Comparison of ENCODE assay signal across 8 cellular contexts in the genomic region with DNA sequence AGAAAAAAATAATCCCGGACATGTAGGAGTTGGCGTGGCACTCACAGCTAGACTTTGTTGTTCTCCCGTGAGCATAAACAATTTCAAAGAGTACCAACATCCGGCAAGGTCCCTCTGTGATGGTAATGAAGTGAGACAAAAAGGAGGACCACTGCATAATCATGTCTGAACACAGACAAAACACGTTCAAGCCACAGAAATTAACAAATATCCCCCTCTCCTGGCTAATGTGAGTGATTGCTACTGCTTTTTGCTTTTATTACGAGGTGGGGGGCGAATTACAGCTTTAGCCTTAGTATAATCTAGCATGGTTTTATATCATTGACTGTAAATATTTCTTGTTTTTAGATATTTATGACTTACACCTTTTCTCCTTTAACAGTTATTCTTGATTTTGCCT.
DNase-seq lines count a peak whose midpoint lies in the region; ATAC-seq and TF ChIP-seq lines count a peak whose summit lies in the region.

No MANE protein-coding gene starts in this region.

- H3K4me3 ChIP-seq in DND-41 (ENCODE audit: low read depth in 1 of 2, low read length in 2 of 2) (no peak overlapping the region), MM.1S (ENCODE audit: low read length) (no peak overlapping the region), adipocyte (ENCODE audit: low read length) (no peak overlapping the region), lower lobe of right lung (no peak overlapping the region)

- POLR2A ChIA-PET in activated CD8-positive, alpha-beta T cell treated with anti-CD3 and anti-CD28 coated beads, Interleukin-2, amount 10 ng/mL, durations not matched to agents 7 days and 5 days (lab: Charles Lee): no interaction called here

- H3K27ac Mint-ChIP-seq in activated CD8-positive, alpha-beta T cell treated with anti-CD3 and anti-CD28 coated beads, Interleukin-2, amount 10 ng/mL, durations not matched to agents 7 days and 5 days: no peak overlapping the region
- H3K27ac Mint-ChIP-seq in activated T-helper 2 cell treated with anti-CD3 and anti-CD28 coated beads, Interferon-gamma antibody, Interleukin-2, Interleukin-4, amounts not matched to agents 10 μg/mL and 5 μg/mL and 100 μg/mL, durations not matched to agents 14 hours and 24 hours and 36 hours: no peak overlapping the region

- H3K9ac ChIP-seq in DND-41 (ENCODE audit: low read depth, low read length) (no peak overlapping the region), MM.1S (ENCODE audit: low read length) (no peak overlapping the region), adipocyte (ENCODE audit: low read length) (no peak overlapping the region)

- TF ChIP-seq CTCF in DND-41 (IDR thresholded peaks at IDR 0.05; ENCODE audit: borderline replicate concordance, extremely low read depth, low read length, poor library complexity, severe bottlenecking) (peak; percentile 7), MM.1S (IDR thresholded peaks at IDR 0.05; ENCODE audit: low read length) (0 out of 2 replicates have a peak, but pooled peaks have one; percentile 11), lower lobe of right lung (IDR thresholded peaks at IDR 0.05) (peak; percentile 35)

- H3K4me2 ChIP-seq in DND-41 (ENCODE audit: insufficient read depth, low read length) (no peak overlapping the region), MM.1S (ENCODE audit: low read depth, low read length) (no peak overlapping the region)

- H3F3A ChIP-seq in MM.1S (ENCODE audit: insufficient read depth, low read length): no peaks in the 10 kb centered on the region

- H3K9me3 ChIP-seq in DND-41 (ENCODE audit: insufficient read depth, low read length, severe bottlenecking): no peaks in the 10 kb centered on the region
- H3K9me3 ChIP-seq in MM.1S (replicated peaks; ENCODE audit: insufficient read depth, low read length): no peaks in the 10 kb centered on the region
- peaks cover 7% of the 10 kb centered on the region for H3K9me3 ChIP-seq in adipocyte (ENCODE audit: control insufficient read depth, low read length)
- no peaks in the 10 kb centered on the region for H3K9me3 ChIP-seq in lower lobe of right lung

- H3K36me3 Mint-ChIP-seq in activated CD8-positive, alpha-beta T cell treated with anti-CD3 and anti-CD28 coated beads, Interleukin-2, amount 10 ng/mL, durations not matched to agents 7 days and 5 days (ENCODE audit: low read depth): no peaks in the 10 kb centered on the region
- H3K36me3 Mint-ChIP-seq in activated T-helper 2 cell treated with anti-CD3 and anti-CD28 coated beads, Interferon-gamma antibody, Interleukin-2, Interleukin-4, amounts not matched to agents 10 μg/mL and 5 μg/mL and 100 μg/mL, durations not matched to agents 14 hours and 24 hours and 36 hours (ENCODE audit: low read depth): no peaks in the 10 kb centered on the region

- intact Hi-C loops in lower lobe of right lung (cut with DNase I): no loop called here
- intact Hi-C loops in activated T-helper 2 cell treated with anti-CD3 and anti-CD28 coated beads, Interferon-gamma antibody, Interleukin-2, Interleukin-4, amounts not matched to agents 10 μg/mL and 5 μg/mL and 100 μg/mL, durations not matched to agents 14 hours and 24 hours and 36 hours (cut with micrococcal nuclease): no loop called here

- H3K9me3 Mint-ChIP-seq in activated CD8-positive, alpha-beta T cell treated with anti-CD3 and anti-CD28 coated beads, Interleukin-2, amount 10 ng/mL, durations not matched to agents 7 days and 5 days (ENCODE audit: insufficient read depth): no peaks in the 10 kb centered on the region
- H3K9me3 Mint-ChIP-seq in activated T-helper 2 cell treated with anti-CD3 and anti-CD28 coated beads, Interferon-gamma antibody, Interleukin-2, Interleukin-4, amounts not matched to agents 10 μg/mL and 5 μg/mL and 100 μg/mL, durations not matched to agents 14 hours and 24 hours and 36 hours: no peaks in the 10 kb centered on the region

- H3K9me2 ChIP-seq in MM.1S (replicated peaks; ENCODE audit: insufficient read depth, low read length): no peaks in the 10 kb centered on the region

- no peak overlapping the region for H3K4me3 Mint-ChIP-seq in activated CD8-positive, alpha-beta T cell treated with anti-CD3 and anti-CD28 coated beads, Interleukin-2, amount 10 ng/mL, durations not matched to agents 7 days and 5 days
- no peak overlapping the region for H3K4me3 Mint-ChIP-seq in activated T-helper 2 cell treated with anti-CD3 and anti-CD28 coated beads, Interferon-gamma antibody, Interleukin-2, Interleukin-4, amounts not matched to agents 10 μg/mL and 5 μg/mL and 100 μg/mL, durations not matched to agents 14 hours and 24 hours and 36 hours (ENCODE audit: low read depth)

- no peak overlapping the region for H2AFZ ChIP-seq in DND-41 (ENCODE audit: low read depth, low read length)
- H2AFZ ChIP-seq in MM.1S (ENCODE audit: low read length): no peak overlapping the region

- ATAC-seq in DND-41 (ENCODE audit: insufficient read depth, low read depth): no peak
- ATAC-seq in lower lobe of right lung: no peak
- ATAC-seq in activated CD8-positive, alpha-beta T cell treated with anti-CD3 and anti-CD28 coated beads, Interleukin-2, amount 10 ng/mL, durations not matched to agents 7 days and 5 days: no peak

- H3K36me3 ChIP-seq in DND-41 (ENCODE audit: insufficient read depth, low read length) (no peaks in the 10 kb centered on the region), MM.1S (replicated peaks; ENCODE audit: insufficient read depth, low read length) (no peaks in the 10 kb centered on the region), adipocyte (ENCODE audit: control insufficient read depth, insufficient read depth, low read length, severe bottlenecking) (no peaks in the 10 kb centered on the region), lower lobe of right lung (no peaks in the 10 kb centered on the region)

- CTCF ChIA-PET in activated CD8-positive, alpha-beta T cell treated with anti-CD3 and anti-CD28 coated beads, Interleukin-2, amount 10 ng/mL, durations not matched to agents 7 days and 5 days (lab: Charles Lee): no interaction called here

- H4K20me1 ChIP-seq in DND-41 (ENCODE audit: insufficient read depth, low read length): no peaks in the 10 kb centered on the region
- H4K20me1 ChIP-seq in MM.1S (ENCODE audit: insufficient read depth, low read length): no peaks in the 10 kb centered on the region

- H3K79me2 ChIP-seq in DND-41 (ENCODE audit: insufficient read depth, low read length): no peaks in the 10 kb centered on the region
- no peaks in the 10 kb centered on the region for H3K79me2 ChIP-seq in MM.1S (ENCODE audit: low read length)

- H3K27me3 ChIP-seq in DND-41 (ENCODE audit: insufficient read depth, low read length, poor library complexity) (no peaks in the 10 kb centered on the region), MM.1S (replicated peaks; ENCODE audit: insufficient read depth, low read length) (no peaks in the 10 kb centered on the region), adipocyte (replicated peaks; ENCODE audit: control insufficient read depth, insufficient read depth, low read length) (peaks cover 14% of the 10 kb centered on the region), lower lobe of right lung (ENCODE audit: low read depth) (no peaks in the 10 kb centered on the region)

- H3K27me3 Mint-ChIP-seq in activated CD8-positive, alpha-beta T cell treated with anti-CD3 and anti-CD28 coated beads, Interleukin-2, amount 10 ng/mL, durations not matched to agents 7 days and 5 days (ENCODE audit: low read depth): no peaks in the 10 kb centered on the region
- no peaks in the 10 kb centered on the region for H3K27me3 Mint-ChIP-seq in activated T-helper 2 cell treated with anti-CD3 and anti-CD28 coated beads, Interferon-gamma antibody, Interleukin-2, Interleukin-4, amounts not matched to agents 10 μg/mL and 5 μg/mL and 100 μg/mL, durations not matched to agents 14 hours and 24 hours and 36 hours (ENCODE audit: low read depth)

- H3K27ac ChIP-seq in DND-41 (ENCODE audit: low read length) (no peak overlapping the region), MM.1S (ENCODE audit: low read length) (no peak overlapping the region), lower lobe of right lung (no peak overlapping the region)

- H3K4me1 ChIP-seq in DND-41 (ENCODE audit: insufficient read depth, low read length) (no peaks in the 10 kb centered on the region), MM.1S (ENCODE audit: low read length) (no peaks in the 10 kb centered on the region), adipocyte (ENCODE audit: control insufficient read depth, insufficient read depth, low read length) (no peaks in the 10 kb centered on the region), lower lobe of right lung (no peaks in the 10 kb centered on the region)

- DNase-seq in DND-41: no peak
- no peak for DNase-seq in MM.1S
- peak; percentile 68 for DNase-seq in adipocyte (ENCODE audit: low read depth)
- no peak for DNase-seq in lower lobe of right lung
- DNase-seq in NK-92 (lab: John Stamatoyannopoulos, UW; ENCODE audit: unreplicated experiment): no peak
- DNase-seq in activated CD8-positive, alpha-beta T cell treated with anti-CD3 and anti-CD28 coated beads, Interleukin-2, amount 10 ng/mL, durations not matched to agents 7 days and 5 days: no peak
- no peak for DNase-seq in activated T-helper 2 cell treated with anti-CD3 and anti-CD28 coated beads, Interferon-gamma antibody, Interleukin-2, Interleukin-4, amounts not matched to agents 10 μg/mL and 5 μg/mL and 100 μg/mL, durations not matched to agents 14 hours and 24 hours and 36 hours (ENCODE audit: low spot score)
- DNase-seq in islet precursor cell: no peak

- no peaks in the 10 kb centered on the region for H3K4me1 Mint-ChIP-seq in activated CD8-positive, alpha-beta T cell treated with anti-CD3 and anti-CD28 coated beads, Interleukin-2, amount 10 ng/mL, durations not matched to agents 7 days and 5 days (ENCODE audit: low read depth)
- H3K4me1 Mint-ChIP-seq in activated T-helper 2 cell treated with anti-CD3 and anti-CD28 coated beads, Interferon-gamma antibody, Interleukin-2, Interleukin-4, amounts not matched to agents 10 μg/mL and 5 μg/mL and 100 μg/mL, durations not matched to agents 14 hours and 24 hours and 36 hours (ENCODE audit: low read depth): no peaks in the 10 kb centered on the region
